ENCODE assay signal across 11 cellular contexts in the genomic region with DNA sequence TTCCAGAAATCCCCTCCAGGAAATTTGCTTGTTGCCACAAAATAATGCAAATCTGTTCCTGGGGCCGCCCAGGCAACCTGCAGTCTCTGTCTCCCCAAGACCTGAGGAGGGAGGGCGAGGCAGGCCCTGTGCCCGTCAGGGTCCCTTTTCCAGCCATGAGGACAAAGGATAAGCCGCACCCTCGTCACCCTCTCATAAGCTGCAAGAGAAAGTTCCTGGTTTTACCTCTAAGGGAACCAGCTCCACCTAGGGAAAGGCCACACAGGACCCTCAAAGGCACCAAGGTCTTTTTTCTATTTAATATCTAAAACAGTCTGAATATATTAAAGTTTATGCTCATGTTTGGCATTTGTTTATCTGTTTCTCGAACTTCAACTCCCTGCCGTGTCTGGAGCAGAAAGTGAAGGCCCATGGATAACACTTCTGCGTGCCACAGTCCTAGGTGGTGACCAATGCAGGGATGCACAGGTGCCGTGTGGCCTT. TPM values are rescaled to one million over a fixed set of nuclear protein-coding genes. Genes with fewer than 3 reads are reported as not detected.
DNase-seq lines count a peak whose midpoint lies in the region; ATAC-seq lines count a peak whose summit lies in the region.
"Had no signal": no experiment of that assay in that cellular context is flagged by ENCODE, and none has a peak within 500 bp of the region (broad histone marks: within the 10 kb centered on the region; RNA-seq: fewer than 3 reads in every experiment).

No MANE protein-coding gene starts in this region.

- H3K9me3 Mint-ChIP-seq in stimulated activated effector memory CD8-positive, alpha-beta T cell treated with anti-CD3 and anti-CD28 coated beads, Interleukin-12 subunit alpha, Interleukin-12 subunit beta, amount 100 ng/mL, for 72 hours, result no peaks in the 10 kb centered on the region
- H3K9me3 Mint-ChIP-seq: T-cell had no signal

- H3K4me3 ChIP-seq in HUES64 (ENCODE audit: low read length) (no peak overlapping the region), mesendoderm (ENCODE audit: low read length) (no peak overlapping the region)

- H2BK5ac ChIP-seq in mesendoderm (ENCODE audit: low read length), result peak overlapping the region; percentile 51

- H4K5ac ChIP-seq in mesendoderm (ENCODE audit: low read length), result no peak overlapping the region

- H3K9ac ChIP-seq in HUES64 (ENCODE audit: low read depth, low read length) (0 out of 2 replicates have a peak overlapping the region, but pooled peaks have one; percentile 26), mesendoderm (ENCODE audit: low read length) (peak overlapping the region; percentile 22)

- H4K8ac ChIP-seq in mesendoderm (ENCODE audit: low read depth, low read length), result no peak overlapping the region

- H3K27me3 ChIP-seq in HUES64 (ENCODE audit: insufficient read depth, low read length), result no peaks in the 10 kb centered on the region
- no peaks in the 10 kb centered on the region for H3K27me3 ChIP-seq in mesendoderm (ENCODE audit: insufficient read depth, low read length, poor library complexity)

- H3K79me1 ChIP-seq in mesendoderm (ENCODE audit: low read length), result no peaks in the 10 kb centered on the region

- H3K36me3 ChIP-seq in HUES64 (ENCODE audit: insufficient read depth, low read length) (no peaks in the 10 kb centered on the region), mesendoderm (ENCODE audit: control insufficient read depth, insufficient read depth, low read length) (no peaks in the 10 kb centered on the region)

- no peak overlapping the region for H2BK15ac ChIP-seq in mesendoderm (replicated peaks; ENCODE audit: low read depth)

- no peak overlapping the region for H3K4me2 ChIP-seq in mesendoderm (ENCODE audit: low read length)

- peak overlapping the region; percentile 77 for H3K18ac ChIP-seq in mesendoderm (ENCODE audit: low read length)

- H3K56ac ChIP-seq in mesendoderm (ENCODE audit: low read length), result peak overlapping the region; percentile 91

- H2AK5ac ChIP-seq in mesendoderm (ENCODE audit: low read length), result peak overlapping the region; percentile 77

- H3K9me3 ChIP-seq in HUES64 (ENCODE audit: insufficient read depth, low read depth, low read length), result no peaks in the 10 kb centered on the region

- 86% methylated on average over 9 of the region's 9 CpGs for WGBS in HUES64
- no CpG with 5 or more reads among the region's 9 CpGs for WGBS in mesendoderm (ENCODE audit: extremely low coverage, insufficient coverage, low lambda C conversion rate)

- no peak overlapping the region for H3K4me3 Mint-ChIP-seq in stimulated activated effector memory CD8-positive, alpha-beta T cell treated with anti-CD3 and anti-CD28 coated beads, Interleukin-12 subunit alpha, Interleukin-12 subunit beta, amount 100 ng/mL, for 72 hours
- H3K4me3 Mint-ChIP-seq: T-cell had no signal

- H2BK120ac ChIP-seq in mesendoderm (ENCODE audit: low read depth, low read length), result peak overlapping the region; percentile 51

- no peak for ATAC-seq in stimulated activated effector memory CD8-positive, alpha-beta T cell treated with anti-CD3 and anti-CD28 coated beads, Interleukin-12 subunit alpha, Interleukin-12 subunit beta, amount 100 ng/mL, for 72 hours
- ATAC-seq: T-cell had no signal

- peak overlapping the region; percentile 81 for H3K4ac ChIP-seq in mesendoderm (ENCODE audit: low read depth, low read length)

- H3K36me3 Mint-ChIP-seq in stimulated activated effector memory CD8-positive, alpha-beta T cell treated with anti-CD3 and anti-CD28 coated beads, Interleukin-12 subunit alpha, Interleukin-12 subunit beta, amount 100 ng/mL, for 72 hours, result no peaks in the 10 kb centered on the region
- H3K36me3 Mint-ChIP-seq: T-cell had no signal

- H3K27ac Mint-ChIP-seq in stimulated activated effector memory CD8-positive, alpha-beta T cell treated with anti-CD3 and anti-CD28 coated beads, Interleukin-12 subunit alpha, Interleukin-12 subunit beta, amount 100 ng/mL, for 72 hours, result peak overlapping the region; percentile 76

- no peak for DNase-seq in mesendoderm
- no peak for DNase-seq in stimulated activated effector memory CD8-positive, alpha-beta T cell treated with anti-CD3 and anti-CD28 coated beads, Interleukin-12 subunit alpha, Interleukin-12 subunit beta, amount 100 ng/mL, for 72 hours (ENCODE audit: low spot score in 2 of 2)
- DNase-seq in SKM-1 (lab: John Stamatoyannopoulos, UW; ENCODE audit: unreplicated experiment), result no peak
- no peak for DNase-seq in NCI-H1092 (lab: John Stamatoyannopoulos, UW)
- DNase-seq in Kasumi-1 (lab: John Stamatoyannopoulos, UW), result no peak
- no peak for DNase-seq in HPDE6-E6E7 (ENCODE audit: extremely low spot score)
- DNase-seq: NCI-H2171; stimulated activated CD4-positive, alpha-beta T cell treated with anti-CD3 and anti-CD28 coated beads, Interleukin-2, amount 100 ng/mL, for 48 hours; T-cell had no signal

- H3K23ac ChIP-seq in mesendoderm (ENCODE audit: low read length), result no peak overlapping the region

- peak overlapping the region; percentile 45 for H3K27ac ChIP-seq in HUES64 (ENCODE audit: low read depth, low read length)
- peak overlapping the region; percentile 57 for H3K27ac ChIP-seq in cingulate gyrus (ENCODE audit: low read depth, low read length)
- H3K27ac ChIP-seq in mesendoderm (ENCODE audit: low read depth, low read length), result peak overlapping the region; percentile 59

- peaks cover 42% of the 10 kb centered on the region for H3K4me1 ChIP-seq in HUES64 (ENCODE audit: insufficient read depth, low read length)
- peaks cover 12% of the 10 kb centered on the region for H3K4me1 ChIP-seq in mesendoderm (ENCODE audit: control insufficient read depth, low read depth, low read length)

- H3K4me1 Mint-ChIP-seq in stimulated activated effector memory CD8-positive, alpha-beta T cell treated with anti-CD3 and anti-CD28 coated beads, Interleukin-12 subunit alpha, Interleukin-12 subunit beta, amount 100 ng/mL, for 72 hours, result peaks cover 38% of the 10 kb centered on the region

- no peaks in the 10 kb centered on the region for H3K79me2 ChIP-seq in mesendoderm (ENCODE audit: control insufficient read depth, insufficient read depth, low read length)

RNA-seq across cellular contexts. Expression of gene PSMA6, which starts 44.9 kb away (rescaled TPM):
- 188 TPM for polyA plus RNA-seq in HUES64 (2013, experiment 1 of 2)
- polyA plus RNA-seq in HUES64 (2013, experiment 2 of 2), result 182 TPM
- polyA plus RNA-seq in mesendoderm (2013, experiment 1 of 2), result 410 TPM
- polyA plus RNA-seq in mesendoderm (2013, experiment 2 of 2), result 407 TPM
